ENCODE assay signal across 1 cellular context in the genomic region with DNA sequence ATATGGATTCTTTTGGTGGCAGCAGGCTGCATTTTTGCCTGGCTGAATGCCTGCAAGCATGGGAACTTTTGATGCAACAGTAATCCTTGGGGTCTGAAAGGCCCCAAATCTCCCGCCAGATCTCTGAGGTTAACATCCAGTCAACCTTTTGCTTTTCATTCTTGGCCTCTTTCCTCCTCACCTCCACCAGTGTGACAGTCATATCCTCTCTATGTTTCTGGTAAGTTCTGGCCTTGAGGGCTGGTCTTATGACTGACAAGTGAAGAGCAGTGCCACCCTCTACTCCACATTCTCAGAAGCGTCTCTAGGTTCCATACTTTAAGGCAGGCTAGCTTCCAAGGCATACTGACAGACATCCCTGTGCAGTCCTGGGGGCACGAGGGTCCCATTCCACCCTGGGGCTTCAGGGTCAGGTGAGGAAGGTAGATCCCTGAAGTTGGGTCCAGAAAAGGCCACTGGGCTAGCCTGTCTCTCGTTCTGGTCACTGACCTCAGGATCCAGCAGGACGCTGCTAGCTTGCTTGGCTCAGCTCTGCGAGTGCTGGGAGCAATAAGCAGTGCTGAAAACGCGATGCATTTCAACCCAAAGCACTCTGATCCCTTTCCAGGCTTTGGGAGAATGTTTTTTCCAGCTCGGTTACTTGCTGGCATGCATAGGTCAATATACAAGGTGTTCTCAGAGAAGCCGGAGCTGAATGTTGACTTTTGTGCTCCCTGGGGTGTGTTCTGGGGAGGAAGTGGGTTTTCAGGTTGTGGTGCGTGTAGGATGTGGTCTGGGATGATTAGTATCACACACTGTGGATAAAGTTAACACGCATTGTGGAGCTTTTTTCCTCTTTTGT.
A peak's percentile ranks its signal among the peaks of the same experiment; 100 is the strongest.
TF ChIP-seq lines count a peak whose summit lies in the region.

No MANE protein-coding gene starts in this region.

TF ChIP-seq in HepG2, 621 proteins besides CTCF, POLR2A, EP300 and RAD21 (continued from another document):
- TF ChIP-seq FOXA3 (CRISPR knock-in tag; IDR thresholded peaks at IDR 0.05) (peak; percentile 28; the same call in 1 of the 2 replicates), NRL (CRISPR knock-in tag; IDR thresholded peaks at IDR 0.05; ENCODE audit: borderline replicate concordance) (no peak), SATB2 (CRISPR knock-in tag; IDR thresholded peaks at IDR 0.05) (no peak), ZNF549 (CRISPR knock-in tag; IDR thresholded peaks at IDR 0.05) (no peak), NFE2 (CRISPR knock-in tag; IDR thresholded peaks at IDR 0.05) (no peak), MTF2 (CRISPR knock-in tag; IDR thresholded peaks at IDR 0.05; ENCODE audit: borderline replicate concordance) (no peak), ZNF761 (CRISPR knock-in tag; conservative IDR thresholded peaks at IDR 0.05) (0 out of 2 replicates have a peak, but pooled peaks have one; percentile 43), GLI4 (CRISPR knock-in tag; IDR thresholded peaks at IDR 0.05; ENCODE audit: borderline replicate concordance) (no peak), ELF3 (CRISPR knock-in tag; IDR thresholded peaks at IDR 0.05) (0 out of 2 replicates have a peak, but pooled peaks have one; percentile 20), ZNF33B (CRISPR knock-in tag; IDR thresholded peaks at IDR 0.05) (no peak), MYC (CRISPR knock-in tag; IDR thresholded peaks at IDR 0.05; ENCODE audit: borderline replicate concordance) (no peak), ZNF207 (IDR thresholded peaks at IDR 0.05; ENCODE audit: borderline replicate concordance) (no peak), SAP130 (CRISPR knock-in tag; IDR thresholded peaks at IDR 0.05; ENCODE audit: low read depth) (peak; percentile 35; the same call in 1 of the 2 replicates), SRF (IDR thresholded peaks at IDR 0.05; ENCODE audit: low read depth, low read length) (no peak), ZSCAN21 (CRISPR knock-in tag; IDR thresholded peaks at IDR 0.05; ENCODE audit: borderline replicate concordance) (no peak), NR2C2 (CRISPR knock-in tag; IDR thresholded peaks at IDR 0.05; ENCODE audit: borderline replicate concordance) (no peak), CBX1 (IDR thresholded peaks at IDR 0.05; ENCODE audit: low read depth) (no peak), TEAD3 (CRISPR knock-in tag; optimal IDR thresholded peaks at IDR 0.05; ENCODE audit: borderline replicate concordance) (peak; percentile 24), SALL2 (CRISPR knock-in tag; IDR thresholded peaks at IDR 0.05) (no peak), ZNF839 (CRISPR knock-in tag; IDR thresholded peaks at IDR 0.05; ENCODE audit: borderline replicate concordance) (no peak), TBX2 (CRISPR knock-in tag; IDR thresholded peaks at IDR 0.05; ENCODE audit: borderline replicate concordance) (0 out of 2 replicates have a peak, but pooled peaks have one; percentile 14)
- TF ChIP-seq, protein P1, sequence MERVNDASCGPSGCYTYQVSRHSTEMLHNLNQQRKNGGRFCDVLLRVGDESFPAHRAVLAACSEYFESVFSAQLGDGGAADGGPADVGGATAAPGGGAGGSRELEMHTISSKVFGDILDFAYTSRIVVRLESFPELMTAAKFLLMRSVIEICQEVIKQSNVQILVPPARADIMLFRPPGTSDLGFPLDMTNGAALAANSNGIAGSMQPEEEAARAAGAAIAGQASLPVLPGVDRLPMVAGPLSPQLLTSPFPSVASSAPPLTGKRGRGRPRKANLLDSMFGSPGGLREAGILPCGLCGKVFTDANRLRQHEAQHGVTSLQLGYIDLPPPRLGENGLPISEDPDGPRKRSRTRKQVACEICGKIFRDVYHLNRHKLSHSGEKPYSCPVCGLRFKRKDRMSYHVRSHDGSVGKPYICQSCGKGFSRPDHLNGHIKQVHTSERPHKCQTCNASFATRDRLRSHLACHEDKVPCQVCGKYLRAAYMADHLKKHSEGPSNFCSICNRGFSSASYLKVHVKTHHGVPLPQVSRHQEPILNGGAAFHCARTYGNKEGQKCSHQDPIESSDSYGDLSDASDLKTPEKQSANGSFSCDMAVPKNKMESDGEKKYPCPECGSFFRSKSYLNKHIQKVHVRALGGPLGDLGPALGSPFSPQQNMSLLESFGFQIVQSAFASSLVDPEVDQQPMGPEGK (CRISPR knock-in tag; IDR thresholded peaks at IDR 0.05): peak; percentile 68
- TF ChIP-seq, protein P2, sequence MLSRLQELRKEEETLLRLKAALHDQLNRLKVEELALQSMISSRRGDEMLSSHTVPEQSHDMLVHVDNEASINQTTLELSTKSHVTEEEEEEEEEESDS (CRISPR knock-in tag; IDR thresholded peaks at IDR 0.05; ENCODE audit: borderline replicate concordance): no peak
- TF ChIP-seq, protein P3, sequence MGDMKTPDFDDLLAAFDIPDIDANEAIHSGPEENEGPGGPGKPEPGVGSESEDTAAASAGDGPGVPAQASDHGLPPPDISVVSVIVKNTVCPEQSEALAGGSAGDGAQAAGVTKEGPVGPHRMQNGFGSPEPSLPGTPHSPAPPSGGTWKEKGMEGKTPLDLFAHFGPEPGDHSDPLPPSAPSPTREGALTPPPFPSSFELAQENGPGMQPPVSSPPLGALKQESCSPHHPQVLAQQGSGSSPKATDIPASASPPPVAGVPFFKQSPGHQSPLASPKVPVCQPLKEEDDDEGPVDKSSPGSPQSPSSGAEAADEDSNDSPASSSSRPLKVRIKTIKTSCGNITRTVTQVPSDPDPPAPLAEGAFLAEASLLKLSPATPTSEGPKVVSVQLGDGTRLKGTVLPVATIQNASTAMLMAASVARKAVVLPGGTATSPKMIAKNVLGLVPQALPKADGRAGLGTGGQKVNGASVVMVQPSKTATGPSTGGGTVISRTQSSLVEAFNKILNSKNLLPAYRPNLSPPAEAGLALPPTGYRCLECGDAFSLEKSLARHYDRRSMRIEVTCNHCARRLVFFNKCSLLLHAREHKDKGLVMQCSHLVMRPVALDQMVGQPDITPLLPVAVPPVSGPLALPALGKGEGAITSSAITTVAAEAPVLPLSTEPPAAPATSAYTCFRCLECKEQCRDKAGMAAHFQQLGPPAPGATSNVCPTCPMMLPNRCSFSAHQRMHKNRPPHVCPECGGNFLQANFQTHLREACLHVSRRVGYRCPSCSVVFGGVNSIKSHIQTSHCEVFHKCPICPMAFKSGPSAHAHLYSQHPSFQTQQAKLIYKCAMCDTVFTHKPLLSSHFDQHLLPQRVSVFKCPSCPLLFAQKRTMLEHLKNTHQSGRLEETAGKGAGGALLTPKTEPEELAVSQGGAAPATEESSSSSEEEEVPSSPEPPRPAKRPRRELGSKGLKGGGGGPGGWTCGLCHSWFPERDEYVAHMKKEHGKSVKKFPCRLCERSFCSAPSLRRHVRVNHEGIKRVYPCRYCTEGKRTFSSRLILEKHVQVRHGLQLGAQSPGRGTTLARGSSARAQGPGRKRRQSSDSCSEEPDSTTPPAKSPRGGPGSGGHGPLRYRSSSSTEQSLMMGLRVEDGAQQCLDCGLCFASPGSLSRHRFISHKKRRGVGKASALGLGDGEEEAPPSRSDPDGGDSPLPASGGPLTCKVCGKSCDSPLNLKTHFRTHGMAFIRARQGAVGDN (CRISPR knock-in tag; IDR thresholded peaks at IDR 0.05): peak; percentile 23; the same call in 1 of the 2 replicates
- TF ChIP-seq, protein P4, sequence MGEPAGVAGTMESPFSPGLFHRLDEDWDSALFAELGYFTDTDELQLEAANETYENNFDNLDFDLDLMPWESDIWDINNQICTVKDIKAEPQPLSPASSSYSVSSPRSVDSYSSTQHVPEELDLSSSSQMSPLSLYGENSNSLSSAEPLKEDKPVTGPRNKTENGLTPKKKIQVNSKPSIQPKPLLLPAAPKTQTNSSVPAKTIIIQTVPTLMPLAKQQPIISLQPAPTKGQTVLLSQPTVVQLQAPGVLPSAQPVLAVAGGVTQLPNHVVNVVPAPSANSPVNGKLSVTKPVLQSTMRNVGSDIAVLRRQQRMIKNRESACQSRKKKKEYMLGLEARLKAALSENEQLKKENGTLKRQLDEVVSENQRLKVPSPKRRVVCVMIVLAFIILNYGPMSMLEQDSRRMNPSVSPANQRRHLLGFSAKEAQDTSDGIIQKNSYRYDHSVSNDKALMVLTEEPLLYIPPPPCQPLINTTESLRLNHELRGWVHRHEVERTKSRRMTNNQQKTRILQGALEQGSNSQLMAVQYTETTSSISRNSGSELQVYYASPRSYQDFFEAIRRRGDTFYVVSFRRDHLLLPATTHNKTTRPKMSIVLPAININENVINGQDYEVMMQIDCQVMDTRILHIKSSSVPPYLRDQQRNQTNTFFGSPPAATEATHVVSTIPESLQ (CRISPR knock-in tag; conservative IDR thresholded peaks at IDR 0.05): no peak
